8 cellular contexts compared by ENCODE assay signal in genomic region chr3:180036678-180037455, GRCh38. TPM values are rescaled to one million over a fixed set of nuclear protein-coding genes. Genes with fewer than 3 reads are reported as not detected.
A peak's percentile ranks its signal among the peaks of the same experiment; 100 is the strongest.
DNase-seq lines count a peak whose midpoint lies in the region; ATAC-seq and TF ChIP-seq lines count a peak whose summit lies in the region.

Gene PEX5L, minus strand, starts transcription at chr3:180036937. Its CDS starts 338 bp downstream, at chr3:180036599.

- DNase-seq in NCI-H187 (lab: John Stamatoyannopoulos, UW) (peak; percentile 81 to 88), osteocyte (ENCODE audit: extremely low spot score, unreplicated experiment) (peak; percentile 87), SJCRH30 (no peak)
- DNase-seq in activated CD8-positive, alpha-beta memory T cell treated with anti-CD3 and anti-CD28 coated beads, Interleukin-2, amount 10 ng/mL, durations not matched to agents 7 days and 5 days: peak; percentile 68

- H3K9me3 ChIP-seq in gastroesophageal sphincter: no peaks in the 10 kb centered on the region
- no peaks in the 10 kb centered on the region for H3K9me3 ChIP-seq in SJCRH30 (replicated peaks)

- no peaks in the 10 kb centered on the region for H3K9me3 Mint-ChIP-seq in activated CD8-positive, alpha-beta memory T cell treated with anti-CD3 and anti-CD28 coated beads, Interleukin-2, amount 10 ng/mL, durations not matched to agents 7 days and 5 days (ENCODE audit: low read depth)
- H3K9me3 Mint-ChIP-seq in osteocyte (ENCODE audit: unreplicated experiment): no peaks in the 10 kb centered on the region

- TF ChIP-seq EP300 in gastroesophageal sphincter (IDR thresholded peaks at IDR 0.05): no peak

- no peaks in the 10 kb centered on the region for H3K36me3 Mint-ChIP-seq in activated CD8-positive, alpha-beta memory T cell treated with anti-CD3 and anti-CD28 coated beads, Interleukin-2, amount 10 ng/mL, durations not matched to agents 7 days and 5 days
- no peaks in the 10 kb centered on the region for H3K36me3 Mint-ChIP-seq in osteocyte (ENCODE audit: unreplicated experiment)

- whole genome bisulfite sequencing in gastroesophageal sphincter (ENCODE audit: low coverage in 1 of 2), 2 donors: 0 to 3% methylated on average over 15 to 20 of the region's 96 CpGs

- H3K4me1 ChIP-seq in gastroesophageal sphincter: peaks cover 0 to 15% (median 5%) of the 10 kb centered on the region in 3 donors
- no peaks in the 10 kb centered on the region for H3K4me1 ChIP-seq in SJCRH30

- TF ChIP-seq CTCF in 22Rv1 (IDR thresholded peaks at IDR 0.05) (no peak), gastroesophageal sphincter (IDR thresholded peaks at IDR 0.05) (no peak), osteocyte (IDR thresholded peaks at IDR 0.05) (no peak)

- peaks cover 92% of the 10 kb centered on the region for H3K27me3 ChIP-seq in gastroesophageal sphincter
- H3K27me3 ChIP-seq in SJCRH30: no peaks in the 10 kb centered on the region

- H3K27ac Mint-ChIP-seq in activated CD8-positive, alpha-beta memory T cell treated with anti-CD3 and anti-CD28 coated beads, Interleukin-2, amount 10 ng/mL, durations not matched to agents 7 days and 5 days: peak within 1 kb of the TSS; percentile 57
- no peak within 1 kb of the TSS for H3K27ac Mint-ChIP-seq in osteocyte (ENCODE audit: unreplicated experiment)

- H3K4me3 Mint-ChIP-seq in activated CD8-positive, alpha-beta memory T cell treated with anti-CD3 and anti-CD28 coated beads, Interleukin-2, amount 10 ng/mL, durations not matched to agents 7 days and 5 days: peak within 1 kb of the TSS; percentile 70
- peak within 1 kb of the TSS; percentile 64 for H3K4me3 Mint-ChIP-seq in osteocyte (ENCODE audit: unreplicated experiment)

- H3K27ac ChIP-seq in 22Rv1 (peak within 1 kb of the TSS; percentile 40), gastroesophageal sphincter (no peak within 1 kb of the TSS), SJCRH30 (no peak within 1 kb of the TSS)

- no peak for TF ChIP-seq POLR2A in gastroesophageal sphincter (IDR thresholded peaks at IDR 0.05)

- peak within 1 kb of the TSS in 1 of 2 donors; percentile 38 for H3K4me3 ChIP-seq in gastroesophageal sphincter
- no peak within 1 kb of the TSS for H3K4me3 ChIP-seq in SJCRH30

- H3K4me1 Mint-ChIP-seq in activated CD8-positive, alpha-beta memory T cell treated with anti-CD3 and anti-CD28 coated beads, Interleukin-2, amount 10 ng/mL, durations not matched to agents 7 days and 5 days: peaks cover 12% of the 10 kb centered on the region
- peaks cover 11% of the 10 kb centered on the region for H3K4me1 Mint-ChIP-seq in osteocyte (ENCODE audit: unreplicated experiment)

- ATAC-seq in GM18511 (IDR thresholded peaks at IDR 0.05; ENCODE audit: unreplicated experiment) (peak; percentile 81), HG02938 (IDR thresholded peaks at IDR 0.05; ENCODE audit: unreplicated experiment) (peak; percentile 87), gastroesophageal sphincter (peak; percentile 22)
- ATAC-seq in activated CD8-positive, alpha-beta memory T cell treated with anti-CD3 and anti-CD28 coated beads, Interleukin-2, amount 10 ng/mL, durations not matched to agents 7 days and 5 days: peak; percentile 91

- H3K36me3 ChIP-seq in gastroesophageal sphincter (no peaks in the 10 kb centered on the region), SJCRH30 (no peaks in the 10 kb centered on the region)

- peaks cover 64% of the 10 kb centered on the region for H3K27me3 Mint-ChIP-seq in activated CD8-positive, alpha-beta memory T cell treated with anti-CD3 and anti-CD28 coated beads, Interleukin-2, amount 10 ng/mL, durations not matched to agents 7 days and 5 days
- H3K27me3 Mint-ChIP-seq in osteocyte (ENCODE audit: unreplicated experiment): peaks cover 57% of the 10 kb centered on the region

- CTCF ChIA-PET in activated CD8-positive, alpha-beta memory T cell treated with anti-CD3 and anti-CD28 coated beads, Interleukin-2, amount 10 ng/mL, durations not matched to agents 7 days and 5 days (lab: Charles Lee): interaction anchor here (1.3 kb wide), 1 partner anchor 108 kb away, joined by 6 read pairs; no protein-coding TSS in a partner anchor

RNA-seq across cellular contexts. Expression of gene PEX5L, which starts in this region (rescaled TPM):
- 1 to 10 TPM in 1 of 2 experiments, under 1 TPM in 1; 0.56 to 1.1 TPM for total RNA-seq in activated CD8-positive, alpha-beta memory T cell treated with anti-CD3 and anti-CD28 coated beads, Interleukin-2, amount 10 ng/mL, durations not matched to agents 7 days and 5 days
- 1 to 10 TPM in 1 of 4 donors, not detected in 3; 7.9 TPM for total RNA-seq in gastroesophageal sphincter
- not detected in 2 replicates for total RNA-seq in osteocyte
- total RNA-seq in SJCRH30 (2014; rRNA removed; shearing (Covaris generic)): not detected in 2 replicates

Comparison
In these comparisons a context has a peak if more than half of its experiments do, and no peak if none do; other contexts are left out.
1. Peak in DNase-seq in osteocyte; RNA of the gene not detected or under 1 TPM.
2. ATAC-seq: peak in every context shown above with its lines; median percentile 91 in activated CD8-positive, alpha-beta memory T cell treated with anti-CD3 and anti-CD28 coated beads, Interleukin-2, amount 10 ng/mL, durations not matched to agents 7 days and 5 days; 87 in HG02938; 81 in GM18511; 22 in gastroesophageal sphincter.
3. DNase-seq: peak in NCI-H187 (2 of 2) and activated CD8-positive, alpha-beta memory T cell treated with anti-CD3 and anti-CD28 coated beads, Interleukin-2, amount 10 ng/mL, durations not matched to agents 7 days and 5 days (single experiment); none in SJCRH30 (0 of 2).